Comparison of ENCODE assay signal across 31 cellular contexts in genomic region chr21:38203229-38203628, GRCh38. TPM values are rescaled to one million over a fixed set of nuclear protein-coding genes. Genes with fewer than 3 reads are reported as not detected.
"Had no signal": no experiment of that assay in that cellular context is flagged by ENCODE, and none has a peak within 500 bp of the region (broad histone marks: within the 10 kb centered on the region; RNA-seq: fewer than 3 reads in every experiment).

No MANE protein-coding gene starts in this region.

- H3K4me3 Mint-ChIP-seq: immature natural killer cell; naive thymus-derived CD8-positive, alpha-beta T cell; nephron; neural progenitor cell; stimulated activated memory B cell treated with anti-CD40 and anti-IgM and Interleukin-4, amounts not matched to agents 10 μg/mL and 1 μg/mL and 100 μg/mL, for 72 hours; stimulated activated naive CD8-positive, alpha-beta T cell treated with anti-CD3 and anti-CD28 coated beads, Interleukin-15, amount 100 ng/mL, for 72 hours had no signal

- H3K4me1 ChIP-seq: lower lobe of right lung, right atrium auricular region, right lobe of liver, tibial nerve, upper lobe of left lung, vagina had no signal

- H2AFZ ChIP-seq: neural progenitor cell had no signal

- H3K9me3 Mint-ChIP-seq: immature natural killer cell; naive thymus-derived CD8-positive, alpha-beta T cell had no signal

- H3K27ac ChIP-seq: left lung, lower lobe of right lung, neural progenitor cell, neutrophil, ovary, right atrium auricular region, right lobe of liver, tibial nerve, upper lobe of left lung, vagina had no signal

- H3K36me3 Mint-ChIP-seq: immature natural killer cell; naive thymus-derived CD8-positive, alpha-beta T cell; neural progenitor cell; stimulated activated memory B cell treated with anti-CD40 and anti-IgM and Interleukin-4, amounts not matched to agents 10 μg/mL and 1 μg/mL and 100 μg/mL, for 72 hours had no signal

- H3K4me1 Mint-ChIP-seq: immature natural killer cell; nephron; stimulated activated memory B cell treated with anti-CD40 and anti-IgM and Interleukin-4, amounts not matched to agents 10 μg/mL and 1 μg/mL and 100 μg/mL, for 72 hours had no signal

- H3K9me3 ChIP-seq: left lung, lower lobe of right lung, neutrophil, ovary, right atrium auricular region, right lobe of liver, upper lobe of left lung, vagina had no signal

- H3K4me2 ChIP-seq: neural progenitor cell, smooth muscle cell had no signal

- H3K27me3 ChIP-seq: left lung, neural progenitor cell, neutrophil, ovary, right atrium auricular region, right lobe of liver, tibial nerve, upper lobe of left lung, vagina had no signal

- ATAC-seq: left colon; left lung; lower lobe of right lung; naive thymus-derived CD8-positive, alpha-beta T cell; right lobe of liver; stimulated activated memory B cell treated with anti-CD40 and anti-IgM and Interleukin-4, amounts not matched to agents 10 μg/mL and 1 μg/mL and 100 μg/mL, for 72 hours; stimulated activated naive CD8-positive, alpha-beta T cell treated with anti-CD3 and anti-CD28 coated beads, Interleukin-15, amount 100 ng/mL, for 72 hours had no signal

- H3K27ac Mint-ChIP-seq: immature natural killer cell; naive thymus-derived CD8-positive, alpha-beta T cell; nephron; neural progenitor cell; progenitor cell of endocrine pancreas; stimulated activated memory B cell treated with anti-CD40 and anti-IgM and Interleukin-4, amounts not matched to agents 10 μg/mL and 1 μg/mL and 100 μg/mL, for 72 hours; stimulated activated naive CD8-positive, alpha-beta T cell treated with anti-CD3 and anti-CD28 coated beads, Interleukin-15, amount 100 ng/mL, for 72 hours had no signal

- DNase-seq: hypothalamus; immature natural killer cell; kidney; left colon; left lung; lower lobe of right lung; mammary epithelial cell; mesenchymal stem cell; naive thymus-derived CD8-positive, alpha-beta T cell; occipital lobe; ovary; right lobe of liver; stimulated activated CD4-positive, alpha-beta T cell treated with anti-CD3 and anti-CD28 coated beads, Interleukin-1b, Interleukin-23, amount 100 ng/mL, for 48 hours; stimulated activated CD4-positive, alpha-beta T cell treated with anti-CD3 and anti-CD28 coated beads, Interleukin-2, amount 100 ng/mL, for 48 hours; stimulated activated CD4-positive, alpha-beta T cell treated with anti-CD3 and anti-CD28 coated beads, Interleukin-4, amount 100 ng/mL, for 4 hours; stimulated activated CD8-positive, alpha-beta memory T cell treated with anti-CD3 and anti-CD28 coated beads, Interleukin-4, amount 100 ng/mL, for 48 hours; stimulated activated naive CD4-positive, alpha-beta T cell treated with Interleukin-2 at 50 U/mL for 16 hours; stimulated activated naive CD8-positive, alpha-beta T cell treated with anti-CD3 and anti-CD28 coated beads, Interleukin-15, amount 100 ng/mL, for 72 hours; substantia nigra had no signal

- FAIRE-seq: islet of Langerhans, kidney had no signal

- H3K36me3 ChIP-seq: left lung, lower lobe of right lung, neural progenitor cell, neutrophil, ovary, right atrium auricular region, right lobe of liver, tibial nerve, upper lobe of left lung, vagina had no signal

- H3K4me3 ChIP-seq: left lung, lower lobe of right lung, neural progenitor cell, ovary, right atrium auricular region, right lobe of liver, smooth muscle cell, tibial nerve, upper lobe of left lung, vagina had no signal

- H3K9ac ChIP-seq: neural progenitor cell had no signal

RNA-seq across cellular contexts. Expression of gene KCNJ15, which starts 53.6 kb away (rescaled TPM):
- total RNA-seq: naive thymus-derived CD8-positive, alpha-beta T cell; temporal lobe had no signal
- polyA plus RNA-seq: immature natural killer cell; naive thymus-derived CD8-positive, alpha-beta T cell had no signal
